In genomic region chr5:161314033-161314432, GRCh38 we compare ENCODE assay signal across 28 cellular contexts.
DNase-seq lines count a peak whose midpoint lies in the region; ATAC-seq, FAIRE-seq and TF ChIP-seq lines count a peak whose summit lies in the region.
"Had no signal": no experiment of that assay in that cellular context is flagged by ENCODE, and none has a peak within 500 bp of the region (broad histone marks: within the 10 kb centered on the region; RNA-seq: fewer than 3 reads in every experiment).

No MANE protein-coding gene starts in this region.

- H3K9me3 Mint-ChIP-seq in stimulated activated memory B cell treated with anti-CD40 and anti-IgM and Interleukin-4, amounts not matched to agents 10 μg/mL and 1 μg/mL and 100 μg/mL, for 72 hours, result peaks cover under 1% of the 10 kb centered on the region
- H3K9me3 Mint-ChIP-seq: natural killer cell treated with Interleukin-12 subunit alpha and Interleukin-12 subunit beta and Interleukin-15 and Interleukin-18, amount 100 ng/mL, for 72 hours; T-helper 1 cell treated with Interleukin-12 subunit alpha and Interleukin-12 subunit beta and Interleukin-4 antibody, amounts not matched to agents 30 μg/mL and 1 μg/mL, for 36 hours had no signal

- no peak for TF ChIP-seq POLR2A in GM12878 (IDR thresholded peaks at IDR 0.05; ENCODE audit: low read depth, low read length)

- peak; percentile 60 for DNase-seq in G401 (ENCODE audit: low spot score)
- DNase-seq in H4 (ENCODE audit: low spot score), result peak; percentile 4
- DNase-seq in GM12878 (ENCODE audit: low read depth, low spot score), result no peak
- no peak for DNase-seq in NCI-H1092 (lab: John Stamatoyannopoulos, UW)
- DNase-seq in SW480 (ENCODE audit: low spot score), result no peak
- DNase-seq: activated CD4-positive, alpha-beta T cell treated with anti-CD3 and anti-CD28 coated beads for 4 hours; activated naive CD4-positive, alpha-beta T cell treated with anti-CD3 and anti-CD28 coated beads for 36 hours; activated T-cell treated with anti-CD3 and anti-CD28 coated beads, Interleukin-2, amount 50 U/mL, for 24 hours; amygdala; CD4-positive, alpha-beta T cell; cortex of kidney; esophagus squamous epithelium; GDM1; hippocampal formation; KBM-7; left ventricle myocardium inferior; midbrain; NCI-H526 treated with DMSO at 0.1 percent for 48 hours; right lobe of liver; RPMI8226; stomach; transverse colon had no signal

- TF ChIP-seq RAD21 in GM12878 (IDR thresholded peaks at IDR 0.05; ENCODE audit: insufficient read depth, low read depth, low read length), result no peak

- H3K4me3 Mint-ChIP-seq in stimulated activated memory B cell treated with anti-CD40 and anti-IgM and Interleukin-4, amounts not matched to agents 10 μg/mL and 1 μg/mL and 100 μg/mL, for 72 hours, result no peak overlapping the region
- H3K4me3 Mint-ChIP-seq: activated naive CD4-positive, alpha-beta T cell treated with anti-CD3 and anti-CD28 coated beads for 36 hours; activated T-cell treated with anti-CD3 and anti-CD28 coated beads, Interleukin-2, amount 50 U/mL, for 24 hours; CD4-positive, alpha-beta T cell; natural killer cell treated with Interleukin-12 subunit alpha and Interleukin-12 subunit beta and Interleukin-15 and Interleukin-18, amount 100 ng/mL, for 72 hours; T-helper 1 cell treated with Interleukin-12 subunit alpha and Interleukin-12 subunit beta and Interleukin-4 antibody, amounts not matched to agents 30 μg/mL and 1 μg/mL, for 36 hours had no signal

- no peak overlapping the region for H3K27ac ChIP-seq in GM12878 (ENCODE audit: control insufficient read depth, insufficient read depth)
- H3K27ac ChIP-seq: esophagus squamous epithelium, left ventricle myocardium inferior, parathyroid adenoma, right lobe of liver, stomach, transverse colon had no signal

- 67% methylated on average over 3 of the region's 3 CpGs for WGBS in GM12878 (ENCODE audit: insufficient coverage, insufficient replicate concordance, low lambda C conversion rate, missing lambda C conversion rate)

- no peak overlapping the region for H3K9ac ChIP-seq in GM12878 (ENCODE audit: control insufficient read depth, insufficient read depth, low read length)
- H3K9ac ChIP-seq: parathyroid adenoma had no signal

- RAD21 ChIA-PET in GM12878 (lab: Charles Lee; ENCODE audit: unreplicated experiment), result no interaction called here

- CTCF ChIA-PET in GM12878 (lab: Yijun Ruan, JAX), result no interaction called here

- no peak for FAIRE-seq in GM12878 (lab: Jason Lieb, UNC)
- FAIRE-seq: frontal cortex had no signal

- in situ Hi-C loops in G401 (cut with HindIII; ENCODE audit: low sequenced_read_pairs) (no loop called here), GM12878 (cut with MboI) (no loop called here)

- H3K27ac Mint-ChIP-seq in stimulated activated memory B cell treated with anti-CD40 and anti-IgM and Interleukin-4, amounts not matched to agents 10 μg/mL and 1 μg/mL and 100 μg/mL, for 72 hours, result no peak overlapping the region
- H3K27ac Mint-ChIP-seq: activated naive CD4-positive, alpha-beta T cell treated with anti-CD3 and anti-CD28 coated beads for 36 hours; activated T-cell treated with anti-CD3 and anti-CD28 coated beads, Interleukin-2, amount 50 U/mL, for 24 hours; CD4-positive, alpha-beta T cell; natural killer cell treated with Interleukin-12 subunit alpha and Interleukin-12 subunit beta and Interleukin-15 and Interleukin-18, amount 100 ng/mL, for 72 hours; T-helper 1 cell treated with Interleukin-12 subunit alpha and Interleukin-12 subunit beta and Interleukin-4 antibody, amounts not matched to agents 30 μg/mL and 1 μg/mL, for 36 hours had no signal

- no peaks in the 10 kb centered on the region for H3K27me3 ChIP-seq in GM12878 (replicated peaks in 1 of 2; ENCODE audit: control insufficient read depth in 2 of 2, insufficient read depth in 2 of 2, low read length in 1 of 2)
- H3K27me3 ChIP-seq: esophagus squamous epithelium, right lobe of liver, stomach, transverse colon had no signal

- no peaks in the 10 kb centered on the region for H3K4me1 Mint-ChIP-seq in stimulated activated memory B cell treated with anti-CD40 and anti-IgM and Interleukin-4, amounts not matched to agents 10 μg/mL and 1 μg/mL and 100 μg/mL, for 72 hours

- ATAC-seq in GM12878, result no peak
- ATAC-seq in stimulated activated memory B cell treated with anti-CD40 and anti-IgM and Interleukin-4, amounts not matched to agents 10 μg/mL and 1 μg/mL and 100 μg/mL, for 72 hours, result peak; percentile 20
- no peak for ATAC-seq in HG02981 (IDR thresholded peaks at IDR 0.05; ENCODE audit: unreplicated experiment)
- ATAC-seq: right lobe of liver had no signal

- H2AFZ ChIP-seq in GM12878 (ENCODE audit: control insufficient read depth, low read depth, low read length), result peak overlapping the region; percentile 58
- H2AFZ ChIP-seq: parathyroid adenoma had no signal

- H3K36me3 ChIP-seq in GM12878 (ENCODE audit: control insufficient read depth in 2 of 2, insufficient read depth in 2 of 2, low read length in 1 of 2), result no peaks in the 10 kb centered on the region
- H3K36me3 ChIP-seq: esophagus squamous epithelium, left ventricle myocardium inferior, right lobe of liver, stomach, transverse colon had no signal

- H3K79me2 ChIP-seq in GM12878 (ENCODE audit: control insufficient read depth, insufficient read depth, low read length), result no peaks in the 10 kb centered on the region
- H3K79me2 ChIP-seq: parathyroid adenoma had no signal

- BruUV-seq in GM12878 (replicated peaks; lab: Mats Ljungman, UMichigan), result no TSS peak

- TF ChIP-seq CTCF in GM12878 (IDR thresholded peaks at IDR 0.05 in 2 of 3, conservative IDR thresholded peaks at IDR 0.05 in 1 of 3; ENCODE audit: control insufficient read depth in 2 of 3, extremely low read depth in 1 of 3, insufficient read depth in 1 of 3, low read depth in 3 of 3, low read length in 3 of 3), result no peak

- POLR2A ChIA-PET in GM12878 (lab: Charles Lee), result no interaction called here

- no peak overlapping the region for H3K4me3 ChIP-seq in GM12878
- H3K4me3 ChIP-seq: esophagus squamous epithelium, left ventricle myocardium inferior, right lobe of liver, stomach, transverse colon had no signal

- SMC1A ChIA-PET in GM12878 (lab: Charles Lee; ENCODE audit: uncharacterized antibody, unreplicated experiment), result no interaction called here

- peaks cover 12% of the 10 kb centered on the region; the same call in 2 of the 3 replicates for H3K9me3 ChIP-seq in GM12878 (replicated peaks; ENCODE audit: control insufficient read depth, insufficient read depth, low read length)
- H3K9me3 ChIP-seq: esophagus squamous epithelium, right lobe of liver, stomach, transverse colon had no signal

- peak overlapping the region; percentile 22; the same call in 1 of the 2 replicates for H3K4me2 ChIP-seq in GM12878 (ENCODE audit: control insufficient read depth, insufficient read depth)

- TF ChIP-seq EP300 in GM12878 (IDR thresholded peaks at IDR 0.05; ENCODE audit: borderline replicate concordance in 1 of 2, control insufficient read depth in 1 of 2, low read depth in 2 of 2, low read length in 2 of 2), result no peak

- intact Hi-C loops in GM12878 (cut with micrococcal nuclease; ENCODE audit: unreplicated experiment), result loop anchor here (5.0 kb wide), 1 partner anchor 52 kb away; no protein-coding TSS in a partner anchor

- H4K20me1 ChIP-seq in GM12878 (ENCODE audit: control insufficient read depth, insufficient read depth), result no peaks in the 10 kb centered on the region

- H3K36me3 Mint-ChIP-seq in stimulated activated memory B cell treated with anti-CD40 and anti-IgM and Interleukin-4, amounts not matched to agents 10 μg/mL and 1 μg/mL and 100 μg/mL, for 72 hours, result no peaks in the 10 kb centered on the region
- H3K36me3 Mint-ChIP-seq: natural killer cell treated with Interleukin-12 subunit alpha and Interleukin-12 subunit beta and Interleukin-15 and Interleukin-18, amount 100 ng/mL, for 72 hours had no signal

- no peaks in the 10 kb centered on the region for H3K27me3 Mint-ChIP-seq in stimulated activated memory B cell treated with anti-CD40 and anti-IgM and Interleukin-4, amounts not matched to agents 10 μg/mL and 1 μg/mL and 100 μg/mL, for 72 hours
- H3K27me3 Mint-ChIP-seq: activated T-cell treated with anti-CD3 and anti-CD28 coated beads, Interleukin-2, amount 50 U/mL, for 24 hours; CD4-positive, alpha-beta T cell; natural killer cell treated with Interleukin-12 subunit alpha and Interleukin-12 subunit beta and Interleukin-15 and Interleukin-18, amount 100 ng/mL, for 72 hours had no signal

- peaks cover 35% of the 10 kb centered on the region for H3K4me1 ChIP-seq in GM12878 (ENCODE audit: control insufficient read depth, insufficient read depth, low read length)
- H3K4me1 ChIP-seq: esophagus squamous epithelium, left ventricle myocardium inferior, parathyroid adenoma, right lobe of liver, transverse colon had no signal

TF ChIP-seq in GM12878, 131 proteins besides CTCF, POLR2A, EP300 and RAD21 (continues in another document):
- no peak for TF ChIP-seq JUNB (IDR thresholded peaks at IDR 0.05)
- TF ChIP-seq GABPA (IDR thresholded peaks at IDR 0.05; ENCODE audit: low read depth), result no peak
- TF ChIP-seq REST (IDR thresholded peaks at IDR 0.05; ENCODE audit: low read depth, low read length), result no peak
- TF ChIP-seq SMARCA5 (IDR thresholded peaks at IDR 0.05), result no peak
- TF ChIP-seq BHLHE40 (IDR thresholded peaks at IDR 0.05; ENCODE audit: borderline replicate concordance in 1 of 2, low read depth in 2 of 2, low read length in 1 of 2), result no peak
- TF ChIP-seq IRF4 (IDR thresholded peaks at IDR 0.05; ENCODE audit: low read depth, low read length), result no peak

Comparison
In these comparisons a context has a peak if more than half of its experiments do, and no peak if none do; other contexts are left out.
1. DNase-seq: peak in G401 (single experiment) and H4 (single experiment); none in GM12878 (single experiment), NCI-H1092 (single experiment) and SW480 (single experiment).